ENCODE assay signal across 8 cellular contexts in the genomic region with DNA sequence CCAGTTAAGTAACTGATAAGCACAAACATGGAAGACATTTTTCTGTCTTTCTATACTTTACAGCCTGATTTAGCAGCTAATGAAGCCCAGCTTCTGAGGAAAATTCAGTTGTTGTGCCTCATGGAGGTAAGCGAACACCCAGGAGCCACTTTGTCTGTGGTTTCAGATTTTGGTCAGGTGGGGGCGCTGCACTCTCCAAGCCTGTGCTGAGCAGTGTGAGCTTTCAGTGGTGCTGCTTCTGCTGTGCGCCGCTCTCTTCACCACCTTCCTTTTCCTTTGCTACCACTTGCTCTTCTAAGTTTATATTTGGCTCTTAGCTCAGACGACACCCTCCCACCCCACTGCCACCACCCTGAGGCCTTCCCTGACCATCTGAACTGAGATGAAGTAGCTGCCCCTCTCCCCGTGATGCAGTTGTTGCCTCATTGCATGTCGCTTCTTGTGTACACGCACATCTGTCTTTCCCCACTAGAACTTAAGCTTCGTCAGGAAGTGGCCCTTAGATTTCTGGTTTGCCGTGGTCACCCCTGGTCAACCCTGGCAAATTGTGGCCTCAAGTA. TPM values are rescaled to one million over a fixed set of nuclear protein-coding genes. Genes with fewer than 3 reads are reported as not detected.
DNase-seq lines count a peak whose midpoint lies in the region; ATAC-seq lines count a peak whose summit lies in the region.

No MANE protein-coding gene starts in this region.

- peaks cover 0 to 2% of the 10 kb centered on the region in 2 donors for H3K9me3 Mint-ChIP-seq in stimulated activated naive B cell treated with anti-CD40 and anti-IgM and Interleukin-4, amounts not matched to agents 10 μg/mL and 1 μg/mL and 100 μg/mL, for 72 hours

- DNase-seq in G401 (ENCODE audit: low spot score) (peak; percentile 30), MV-4-11 (lab: John Stamatoyannopoulos, UW) (peak; percentile 42), myocyte (ENCODE audit: low read depth) (peak; percentile 65)
- peak; percentile 79 to 84 for DNase-seq in activated CD4-positive, alpha-beta T cell treated with anti-CD3 and anti-CD28 coated beads, Interleukin-2, amount 50 U/mL, for 4 hours
- peak; percentile 78 for DNase-seq in effector CD4-positive, alpha-beta T cell
- peak; percentile 42 for DNase-seq in stimulated activated naive B cell treated with anti-CD40 and anti-IgM and Interleukin-4, amounts not matched to agents 10 μg/mL and 1 μg/mL and 100 μg/mL, for 72 hours

- H3K27me3 Mint-ChIP-seq in stimulated activated naive B cell treated with anti-CD40 and anti-IgM and Interleukin-4, amounts not matched to agents 10 μg/mL and 1 μg/mL and 100 μg/mL, for 72 hours: no peaks in the 10 kb centered on the region

- peaks cover 7 to 9% of the 10 kb centered on the region in 2 donors for H3K4me1 Mint-ChIP-seq in stimulated activated naive B cell treated with anti-CD40 and anti-IgM and Interleukin-4, amounts not matched to agents 10 μg/mL and 1 μg/mL and 100 μg/mL, for 72 hours

- no peak overlapping the region for H3K27ac Mint-ChIP-seq in stimulated activated naive B cell treated with anti-CD40 and anti-IgM and Interleukin-4, amounts not matched to agents 10 μg/mL and 1 μg/mL and 100 μg/mL, for 72 hours

- H3K36me3 Mint-ChIP-seq in stimulated activated naive B cell treated with anti-CD40 and anti-IgM and Interleukin-4, amounts not matched to agents 10 μg/mL and 1 μg/mL and 100 μg/mL, for 72 hours: peaks cover 27 to 66% of the 10 kb centered on the region in 2 donors

- H3K4me3 Mint-ChIP-seq in stimulated activated naive B cell treated with anti-CD40 and anti-IgM and Interleukin-4, amounts not matched to agents 10 μg/mL and 1 μg/mL and 100 μg/mL, for 72 hours: no peak overlapping the region

- in situ Hi-C loops in G401 (cut with HindIII; ENCODE audit: low sequenced_read_pairs): loop anchor here (10.0 kb wide), 1 partner anchor 204 kb away; a partner anchor contains a TSS

- ATAC-seq in stimulated activated naive B cell treated with anti-CD40 and anti-IgM and Interleukin-4, amounts not matched to agents 10 μg/mL and 1 μg/mL and 100 μg/mL, for 72 hours (replicated peaks): peak; percentile 92 to 96
- ATAC-seq in GM19035 (IDR thresholded peaks at IDR 0.05; ENCODE audit: unreplicated experiment) (no peak), HG02884 (IDR thresholded peaks at IDR 0.05; ENCODE audit: unreplicated experiment) (no peak)

RNA-seq across cellular contexts. Expression of a gene that starts 14.0 kb away (rescaled TPM):
- 175 and 208 TPM in 2 replicates for total RNA-seq in G401 (2014; rRNA removed; shearing (Covaris generic))
- total RNA-seq in myocyte: 104 and 116 TPM in 2 replicates
- polyA plus RNA-seq in myocyte (2012): 139 TPM

RNA-seq across cellular contexts. Expression of a gene that starts 14.7 kb away (rescaled TPM):
- total RNA-seq in G401 (2014; rRNA removed; shearing (Covaris generic)): 19.3 and 22.5 TPM in 2 replicates
- total RNA-seq in myocyte: 7.9 and 9.4 TPM in 2 replicates
- polyA plus RNA-seq in myocyte (2012): 19.0 TPM

RNA-seq across cellular contexts. Expression of a gene that starts 27.4 kb away (rescaled TPM):
- total RNA-seq in G401 (2014; rRNA removed; shearing (Covaris generic)): not detected in 2 replicates
- total RNA-seq in myocyte: not detected in 2 replicates
- polyA plus RNA-seq in myocyte (2012): not detected

RNA-seq across cellular contexts. Expression of a gene that starts 38.1 kb away (rescaled TPM):
- total RNA-seq in G401 (2014; rRNA removed; shearing (Covaris generic)): 18.8 and 20.4 TPM in 2 replicates
- 8.2 and 8.3 TPM in 2 replicates for total RNA-seq in myocyte
- 1.6 TPM for polyA plus RNA-seq in myocyte (2012)

RNA-seq across cellular contexts. Expression of a gene that starts 43.3 kb away (rescaled TPM):
- 98.9 and 101 TPM in 2 replicates for total RNA-seq in G401 (2014; rRNA removed; shearing (Covaris generic))
- total RNA-seq in myocyte: 139 and 149 TPM in 2 replicates
- polyA plus RNA-seq in myocyte (2012): 175 TPM

Comparison
In these comparisons a context has a peak if more than half of its experiments do, and no peak if none do; other contexts are left out.
1. DNase-seq: peak in every context shown above with its lines; median percentile 82 in activated CD4-positive, alpha-beta T cell treated with anti-CD3 and anti-CD28 coated beads, Interleukin-2, amount 50 U/mL, for 4 hours; 78 in effector CD4-positive, alpha-beta T cell; 65 in myocyte; 42 in MV-4-11; 42 in stimulated activated naive B cell treated with anti-CD40 and anti-IgM and Interleukin-4, amounts not matched to agents 10 μg/mL and 1 μg/mL and 100 μg/mL, for 72 hours; 30 in G401.
2. ATAC-seq: peak in stimulated activated naive B cell treated with anti-CD40 and anti-IgM and Interleukin-4, amounts not matched to agents 10 μg/mL and 1 μg/mL and 100 μg/mL, for 72 hours (2 of 2); none in GM19035 (single experiment) and HG02884 (single experiment).